8 cellular contexts compared by ENCODE assay signal in the genomic region with DNA sequence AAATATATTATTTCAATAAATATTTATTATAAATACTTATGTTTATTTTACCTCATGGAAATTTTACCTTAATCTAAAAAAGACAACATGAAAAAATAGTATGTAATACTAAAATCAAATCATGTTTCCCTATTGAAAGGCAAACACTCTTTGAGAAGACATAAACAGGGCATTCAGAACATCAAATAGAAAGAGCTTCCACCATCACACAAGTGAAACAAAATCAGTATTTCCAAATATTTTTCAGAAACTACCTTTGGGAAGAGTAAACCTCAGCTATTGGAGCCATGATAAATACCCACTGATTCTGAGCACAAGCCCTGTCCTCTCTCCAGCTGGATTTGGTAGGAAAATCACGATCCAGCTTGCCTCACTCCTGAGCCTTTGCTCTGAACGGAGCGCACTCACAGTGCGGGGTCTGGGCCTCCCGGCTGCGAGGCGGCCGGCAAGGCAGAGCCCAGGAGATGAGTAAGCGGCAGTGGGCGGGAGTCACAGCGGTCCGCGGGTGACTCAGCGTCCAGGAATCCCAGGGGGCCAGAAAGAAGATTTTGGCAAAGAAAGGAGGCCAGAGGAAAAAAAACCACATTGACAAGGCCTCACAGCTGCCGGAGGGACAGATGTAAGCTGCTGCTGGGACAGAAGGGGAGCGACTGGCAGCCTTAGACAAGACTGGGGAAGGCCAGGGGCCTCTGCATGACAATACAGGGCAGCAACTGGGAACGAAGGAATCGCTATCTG. TPM values are rescaled to one million over a fixed set of nuclear protein-coding genes. Genes with fewer than 3 reads are reported as not detected.
DNase-seq lines count a peak whose midpoint lies in the region; ATAC-seq, FAIRE-seq and TF ChIP-seq lines count a peak whose summit lies in the region.

No MANE protein-coding gene starts in this region.

- peak; percentile 91 for ATAC-seq in GM19452 (IDR thresholded peaks at IDR 0.05; ENCODE audit: unreplicated experiment)
- ATAC-seq in HG03378 (IDR thresholded peaks at IDR 0.05; ENCODE audit: unreplicated experiment): peak; percentile 79
- peak; percentile 96 to 98 for ATAC-seq in lower lobe of right lung

- intact Hi-C loops in lower lobe of right lung (cut with DNase I): no loop called here

- H3K9me3 ChIP-seq in ectodermal cell (ENCODE audit: control insufficient read depth, low read length) (no peaks in the 10 kb centered on the region), lower lobe of right lung (no peaks in the 10 kb centered on the region), small intestine (ENCODE audit: control insufficient read depth, low read depth) (no peaks in the 10 kb centered on the region)

- H3K36me3 ChIP-seq in ectodermal cell (ENCODE audit: control insufficient read depth, insufficient read depth, low read length): no peaks in the 10 kb centered on the region
- H3K36me3 ChIP-seq in lower lobe of right lung: no peaks in the 10 kb centered on the region
- no peaks in the 10 kb centered on the region for H3K36me3 ChIP-seq in small intestine (ENCODE audit: control insufficient read depth in 2 of 2, insufficient read depth in 2 of 2, low read length in 2 of 2)

- H3K4me3 ChIP-seq in ectodermal cell (ENCODE audit: insufficient read depth, low read depth, low read length) (peak overlapping the region; percentile 12), lower lobe of right lung (peak overlapping the region; percentile 31), small intestine (ENCODE audit: low read depth in 1 of 2, low read length in 2 of 2) (no peak overlapping the region)

- in situ Hi-C loops in Caki2 (cut with HindIII; ENCODE audit: low pct_unique_long_range_greater_than_20kb, low sequenced_read_pairs): no loop called here

- peaks cover 14% of the 10 kb centered on the region for H3K4me1 ChIP-seq in ectodermal cell (ENCODE audit: control insufficient read depth, insufficient read depth, low read length)
- H3K4me1 ChIP-seq in lower lobe of right lung: peaks cover 11% of the 10 kb centered on the region
- H3K4me1 ChIP-seq in small intestine (ENCODE audit: control insufficient read depth in 2 of 2, insufficient read depth in 1 of 2, low read depth in 1 of 2, low read length in 1 of 2): no peaks in the 10 kb centered on the region

- 0 to 1% methylated on average over 18 of the region's 18 CpGs for WGBS in ectodermal cell, 2 experiments
- 4 to 7% (median 6%) methylated on average over 18 of the region's 18 CpGs for WGBS in small intestine, 3 donors

- H3K27me3 ChIP-seq in ectodermal cell (ENCODE audit: control insufficient read depth, insufficient read depth, low read length, poor library complexity, severe bottlenecking) (no peaks in the 10 kb centered on the region), lower lobe of right lung (ENCODE audit: low read depth) (no peaks in the 10 kb centered on the region), small intestine (ENCODE audit: control insufficient read depth in 2 of 2, insufficient read depth in 2 of 2, low read length in 2 of 2) (no peaks in the 10 kb centered on the region)

- H3K27ac ChIP-seq in ectodermal cell (ENCODE audit: insufficient read depth, low read depth, low read length, poor library complexity, severe bottlenecking) (peak overlapping the region; percentile 89), lower lobe of right lung (peak overlapping the region; percentile 58), small intestine (ENCODE audit: low read depth in 1 of 2, low read length in 1 of 2) (peak overlapping the region in 1 of 2 donors; percentile 46)

- FAIRE-seq in small intestine (lab: Jason Lieb, UNC): no peak

- no peak for TF ChIP-seq CTCF in lower lobe of right lung (IDR thresholded peaks at IDR 0.05)

- peak; percentile 75 for DNase-seq in Caki2 (ENCODE audit: low read depth)
- peak; percentile 56 for DNase-seq in SK-N-DZ (ENCODE audit: low spot score)
- peak; percentile 76 for DNase-seq in lower lobe of right lung
- DNase-seq in stimulated activated CD4-positive, alpha-beta T cell treated with anti-CD3 and anti-CD28 coated beads, Interleukin-4, amount 100 ng/mL, for 48 hours (ENCODE audit: low read depth in 2 of 2): peak; percentile 30 to 47
- DNase-seq in small intestine: no peak

RNA-seq across cellular contexts. Expression of a gene that starts 14.7 kb away (rescaled TPM):
- total RNA-seq in Caki2 (2014; rRNA removed; shearing (Covaris generic); ENCODE audit: low replicate concordance): 255 and 278 TPM in 2 replicates
- 35.5 and 43.6 TPM in 2 replicates for polyA plus RNA-seq in SK-N-DZ (2014; cell fraction: cytosol; rRNA removed)
- 27.1 and 29.5 TPM in 2 replicates for polyA plus RNA-seq in SK-N-DZ (2014; cell fraction: nucleus; rRNA removed)
- 336 TPM for polyA plus RNA-seq in ectodermal cell (2013, experiment 1 of 4)
- polyA plus RNA-seq in ectodermal cell (2013, experiment 2 of 4): 290 TPM
- polyA plus RNA-seq in ectodermal cell (2013, experiment 3 of 4): 216 TPM
- 225 TPM for polyA plus RNA-seq in ectodermal cell (2013, experiment 4 of 4)
- total RNA-seq in lower lobe of right lung: 426 TPM
- polyA plus RNA-seq in small intestine: 100 to 1,000 TPM in 2 of 3 donors, 10 to 100 TPM in 1; 85.7 to 161 (median 143) TPM

RNA-seq across cellular contexts. Expression of a gene that starts 53.5 kb away (rescaled TPM):
- total RNA-seq in Caki2 (2014; rRNA removed; shearing (Covaris generic); ENCODE audit: low replicate concordance): not detected in 2 replicates
- polyA plus RNA-seq in SK-N-DZ (2014; cell fraction: cytosol; rRNA removed): not detected in 2 replicates
- polyA plus RNA-seq in SK-N-DZ (2014; cell fraction: nucleus; rRNA removed): not detected in 2 replicates
- polyA plus RNA-seq in ectodermal cell (2013, experiment 1 of 4): 0.33 TPM
- 0.50 TPM for polyA plus RNA-seq in ectodermal cell (2013, experiment 2 of 4)
- polyA plus RNA-seq in ectodermal cell (2013, experiment 3 of 4): 0.32 TPM
- polyA plus RNA-seq in ectodermal cell (2013, experiment 4 of 4): 0.45 TPM
- 0.18 TPM for total RNA-seq in lower lobe of right lung
- under 1 TPM in 1 of 3 donors, not detected in 2; 0.19 TPM for polyA plus RNA-seq in small intestine

Comparison
In these comparisons a context has a peak if more than half of its experiments do, and no peak if none do; other contexts are left out.
1. H3K4me3 ChIP-seq: peak in ectodermal cell (single experiment) and lower lobe of right lung (single experiment); none in small intestine (0 of 2).
2. Peak in every context shown above with its lines, with median percentiles within 50 percentile points of each other: ATAC-seq.